ENCODE assay signal across 21 cellular contexts in the genomic region with DNA sequence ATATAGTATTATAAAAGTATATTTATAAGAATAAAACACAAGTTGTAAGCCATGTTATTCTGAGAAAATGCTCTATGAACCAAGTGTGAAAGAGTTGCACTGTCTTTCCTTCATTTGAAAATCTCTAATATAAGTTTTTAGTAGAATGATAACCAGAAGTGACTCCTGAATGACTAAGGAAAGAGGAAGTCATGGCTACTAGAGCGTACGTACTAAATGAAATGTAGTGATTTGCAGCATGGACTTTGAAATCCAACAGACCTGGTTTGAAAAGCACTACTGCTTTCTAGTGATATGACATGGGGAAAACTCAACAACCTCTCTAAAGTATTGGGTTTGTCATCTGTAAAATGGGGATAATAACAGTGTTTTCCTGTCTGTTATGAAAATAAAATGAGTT.
"Had no signal": no experiment of that assay in that cellular context is flagged by ENCODE, and none has a peak within 500 bp of the region (broad histone marks: within the 10 kb centered on the region; RNA-seq: fewer than 3 reads in every experiment).

No MANE protein-coding gene starts in this region.

- ATAC-seq: activated CD8-positive, alpha-beta T cell treated with anti-CD3 and anti-CD28 coated beads, Interleukin-2, amount 10 ng/mL, durations not matched to agents 7 days and 5 days; activated T-cell treated with anti-CD3 and anti-CD28 coated beads, Interleukin-2, amount 50 U/mL, for 4 hours; effector memory CD8-positive, alpha-beta T cell; left ventricle myocardium superior; naive thymus-derived CD8-positive, alpha-beta T cell had no signal

- H3K9me3 ChIP-seq: ascending aorta, breast epithelium, esophagus squamous epithelium, ovary, right lobe of liver, stomach had no signal

- FAIRE-seq: small intestine, TTC549 had no signal

- H3K27ac ChIP-seq: ascending aorta, breast epithelium, esophagus squamous epithelium, ovary, right lobe of liver, stomach had no signal

- H3K4me3 ChIP-seq: ascending aorta, breast epithelium, esophagus squamous epithelium, ovary, right lobe of liver, stomach had no signal

- H3K36me3 ChIP-seq: ascending aorta, breast epithelium, esophagus squamous epithelium, ovary, right lobe of liver, stomach had no signal

- H3K27me3 ChIP-seq: ascending aorta, breast epithelium, esophagus squamous epithelium, ovary, right lobe of liver, stomach had no signal

- H3K4me1 ChIP-seq: ascending aorta, breast epithelium, right lobe of liver had no signal

- DNase-seq: activated CD4-positive, alpha-beta T cell treated with anti-CD3 and anti-CD28 coated beads for 48 hours; activated CD4-positive, CD25-positive, alpha-beta regulatory T cell; activated CD8-positive, alpha-beta T cell treated with anti-CD3 and anti-CD28 coated beads, Interleukin-2, amount 10 ng/mL, durations not matched to agents 7 days and 5 days; activated effector memory CD4-positive, alpha-beta T cell treated with Interleukin-2 at 50 U/mL for 16 hours; activated naive CD4-positive, alpha-beta T cell treated with anti-CD3 and anti-CD28 coated beads, Interleukin-2, amount 10 ng/mL, durations not matched to agents 7 days and 5 days; activated T-cell treated with anti-CD3 and anti-CD28 coated beads, Interleukin-2, amount 50 U/mL, for 4 hours; effector memory CD8-positive, alpha-beta T cell; esophagus squamous epithelium; immature natural killer cell; kidney glomerular epithelial cell; left ventricle myocardium superior; naive thymus-derived CD8-positive, alpha-beta T cell; ovary; right lobe of liver; small intestine; stimulated activated CD4-positive, alpha-beta T cell treated with anti-CD3 and anti-CD28 coated beads, Interleukin-15, amount 100 ng/mL, for 24 hours; stimulated activated CD4-positive, alpha-beta T cell treated with anti-CD3 and anti-CD28 coated beads, Interleukin-2, amount 100 ng/mL, for 48 hours; stomach had no signal
